In the genomic region with DNA sequence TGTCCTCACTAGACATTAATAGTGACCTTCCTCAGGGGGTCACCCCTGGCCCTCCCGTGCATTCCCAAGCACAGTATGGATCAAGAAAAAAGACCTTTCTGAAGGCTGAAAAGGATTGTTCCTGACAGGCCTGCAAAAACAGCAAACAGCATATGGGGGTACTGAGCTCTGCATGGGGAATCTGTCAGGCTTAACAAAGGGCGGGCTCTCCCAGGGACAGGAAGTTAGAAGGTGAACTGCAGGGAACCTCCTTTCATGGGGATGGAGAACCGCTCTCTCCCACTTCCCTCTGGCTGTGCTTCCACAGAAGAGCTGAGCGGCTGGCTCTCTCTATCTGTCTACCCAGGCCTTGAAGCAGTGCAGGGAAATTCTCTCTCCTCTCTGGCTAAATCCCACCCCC, we compare ENCODE assay signal across 23 cellular contexts.
DNase-seq lines count a peak whose midpoint lies in the region; ATAC-seq and TF ChIP-seq lines count a peak whose summit lies in the region.
"Had no signal": no experiment of that assay in that cellular context is flagged by ENCODE, and none has a peak within 500 bp of the region (broad histone marks: within the 10 kb centered on the region; RNA-seq: fewer than 3 reads in every experiment).

No MANE protein-coding gene starts in this region.

- POLR2A ChIA-PET in WTC11 (lab: Charles Lee) = interaction anchor here (1.3 kb wide), 1 partner anchor 157 kb away, joined by 6 read pairs; no protein-coding TSS in a partner anchor

- H3K27me3 Mint-ChIP-seq in WTC11 (ENCODE audit: low read depth) (no peaks in the 10 kb centered on the region), mesothelial cell of epicardium (ENCODE audit: low read depth) (no peaks in the 10 kb centered on the region)

- no peak overlapping the region for H2BK120ac ChIP-seq in neuronal stem cell (ENCODE audit: low read depth, low read length)

- H3K4me1 Mint-ChIP-seq in WTC11 (peaks cover 33% of the 10 kb centered on the region), mesothelial cell of epicardium (no peaks in the 10 kb centered on the region)

- H3K14ac ChIP-seq in neuronal stem cell (ENCODE audit: low read length) = no peak overlapping the region

- peaks cover 0 to 2% of the 10 kb centered on the region in 2 donors for H3K9me3 ChIP-seq in neuronal stem cell (replicated peaks in 1 of 2; ENCODE audit: control insufficient read depth in 2 of 2, insufficient read depth in 1 of 2, low read depth in 1 of 2, low read length in 2 of 2)
- H3K9me3 ChIP-seq: MG63 had no signal

- H2BK15ac ChIP-seq in neuronal stem cell (ENCODE audit: low read length) = no peak overlapping the region

- no peak overlapping the region for H3K4me2 ChIP-seq in neuronal stem cell (ENCODE audit: insufficient read depth, low read length, poor library complexity, severe bottlenecking)

- no peak overlapping the region for H3K18ac ChIP-seq in neuronal stem cell (ENCODE audit: low read length)

- peak; percentile 89 for ATAC-seq in WTC11
- ATAC-seq: Panc1 had no signal

- H2AK5ac ChIP-seq in neuronal stem cell (ENCODE audit: low read depth, low read length) = no peak overlapping the region

- H2AFZ ChIP-seq in neuronal stem cell (ENCODE audit: low read length) = peak overlapping the region; percentile 64

- H3K4ac ChIP-seq in neuronal stem cell (ENCODE audit: low read length) = no peak overlapping the region

- H3K9me3 Mint-ChIP-seq in WTC11 (no peaks in the 10 kb centered on the region), mesothelial cell of epicardium (no peaks in the 10 kb centered on the region)

- H4K91ac ChIP-seq in neuronal stem cell (ENCODE audit: low read depth, low read length, poor library complexity) = no peak overlapping the region

- no peak overlapping the region for H2BK5ac ChIP-seq in neuronal stem cell (ENCODE audit: low read length)

- H3K4me1 ChIP-seq in neuronal stem cell (ENCODE audit: control insufficient read depth in 2 of 2, insufficient read depth in 1 of 2, low read depth in 1 of 2, low read length in 2 of 2) = peaks cover 4 to 9% of the 10 kb centered on the region in 2 donors

- H3K27me3 ChIP-seq in H7 (ENCODE audit: control insufficient read depth, insufficient read depth, low read length) = no peaks in the 10 kb centered on the region
- H3K27me3 ChIP-seq in neuronal stem cell (ENCODE audit: control insufficient read depth in 3 of 3, insufficient read depth in 3 of 3, low read depth in 1 of 3, low read length in 3 of 3) = no peaks in the 10 kb centered on the region
- H3K27me3 ChIP-seq: MG63 had no signal

- H2BK12ac ChIP-seq in neuronal stem cell (ENCODE audit: low read length) = no peak overlapping the region

- H3K27ac Mint-ChIP-seq in WTC11 (peak overlapping the region; percentile 95), mesothelial cell of epicardium (no peak overlapping the region)

- no peak overlapping the region for H3K9ac ChIP-seq in neuronal stem cell (ENCODE audit: low read depth, low read length, poor library complexity)

- no peak overlapping the region for H3K4me3 ChIP-seq in H7 (ENCODE audit: insufficient read depth, low read depth, low read length)
- H3K4me3 ChIP-seq in neuronal stem cell (ENCODE audit: low read length in 2 of 2) = no peak overlapping the region
- H3K4me3 ChIP-seq: MG63 had no signal

- H3K4me3 Mint-ChIP-seq in WTC11 (no peak overlapping the region), mesothelial cell of epicardium (no peak overlapping the region)

- TF ChIP-seq CTCF in WTC11 (IDR thresholded peaks at IDR 0.05) (no peak), mesothelial cell of epicardium (IDR thresholded peaks at IDR 0.05; ENCODE audit: unreplicated experiment) (no peak)

- WGBS in neuronal stem cell (ENCODE audit: extremely low coverage in 2 of 2, insufficient read length in 2 of 2, insufficient replicate concordance in 1 of 2), 2 donors = no CpG with 5 or more reads among the region's 4 CpGs

- H3K23ac ChIP-seq in neuronal stem cell (ENCODE audit: low read depth, low read length, poor library complexity) = no peak overlapping the region

- H4K8ac ChIP-seq in neuronal stem cell (ENCODE audit: low read depth, low read length) = no peak overlapping the region

- H3K79me1 ChIP-seq in neuronal stem cell (ENCODE audit: low read depth, low read length) = no peaks in the 10 kb centered on the region

- no peaks in the 10 kb centered on the region; the same call in 1 of the 2 replicates for H3K36me3 ChIP-seq in H7 (replicated peaks; ENCODE audit: control insufficient read depth, insufficient read depth, low read length)
- H3K36me3 ChIP-seq in neuronal stem cell (replicated peaks in 1 of 2; ENCODE audit: control insufficient read depth in 2 of 2, insufficient read depth in 2 of 2, low read length in 2 of 2) = peaks cover 0 to 28% of the 10 kb centered on the region in 2 donors
- H3K36me3 ChIP-seq: MG63 had no signal

- CTCF ChIA-PET in WTC11 (lab: Charles Lee) = interaction anchor here (0.6 to 1.5 kb wide), 7 partner anchors 30 to 329 kb away, joined by 3 to 13 read pairs (median 5); a partner anchor contains a TSS

- H3K36me3 Mint-ChIP-seq in WTC11 (peaks cover 4% of the 10 kb centered on the region; the same call in 1 of the 2 replicates), mesothelial cell of epicardium (no peaks in the 10 kb centered on the region)

- DNase-seq in H7 = peak; percentile 65
- DNase-seq in WTC11 (ENCODE audit: low spot score) = peak; percentile 43
- DNase-seq in iPS-NIHi7 (ENCODE audit: extremely low spot score) = peak; percentile 62
- no peak for DNase-seq in neuronal stem cell (ENCODE audit: low spot score)
- DNase-seq in NCI-H1930 (lab: John Stamatoyannopoulos, UW) = no peak
- DNase-seq in NCI-H2227 (lab: John Stamatoyannopoulos, UW; ENCODE audit: unreplicated experiment) = no peak
- DNase-seq in NCI-H1092 (lab: John Stamatoyannopoulos, UW) = no peak
- DNase-seq in mesothelial cell of epicardium (ENCODE audit: low spot score in 2 of 2, unreplicated experiment in 2 of 2) = no peak
- DNase-seq: Calu3, DMS153, DND-41, GOT3, KBM-7, NCI-H1417, NCI-H1694, NCI-H2081, NCI-H226, NCI-H510A, NCI-H69, SHP77 had no signal

- H3K27ac ChIP-seq in neuronal stem cell (replicated peaks; ENCODE audit: low read length) = peak overlapping the region; percentile 63
- H3K27ac ChIP-seq: RWPE1 had no signal

TF ChIP-seq in WTC11, 78 proteins besides CTCF, POLR2A, EP300 and RAD21:
- TF ChIP-seq NFATC4 (CRISPR knock-in tag; IDR thresholded peaks at IDR 0.05) (no peak), ETV6 (CRISPR knock-in tag; IDR thresholded peaks at IDR 0.05) (0 out of 2 replicates have a peak, but pooled peaks have one; percentile 64), TEAD1 (CRISPR knock-in tag; IDR thresholded peaks at IDR 0.05) (peak; percentile 40; the same call in 1 of the 2 replicates), ESRRA (CRISPR knock-in tag; IDR thresholded peaks at IDR 0.05; ENCODE audit: borderline replicate concordance) (no peak), ZNF219 (CRISPR knock-in tag; IDR thresholded peaks at IDR 0.05; ENCODE audit: borderline replicate concordance) (no peak)
- TF ChIP-seq, protein P1, sequence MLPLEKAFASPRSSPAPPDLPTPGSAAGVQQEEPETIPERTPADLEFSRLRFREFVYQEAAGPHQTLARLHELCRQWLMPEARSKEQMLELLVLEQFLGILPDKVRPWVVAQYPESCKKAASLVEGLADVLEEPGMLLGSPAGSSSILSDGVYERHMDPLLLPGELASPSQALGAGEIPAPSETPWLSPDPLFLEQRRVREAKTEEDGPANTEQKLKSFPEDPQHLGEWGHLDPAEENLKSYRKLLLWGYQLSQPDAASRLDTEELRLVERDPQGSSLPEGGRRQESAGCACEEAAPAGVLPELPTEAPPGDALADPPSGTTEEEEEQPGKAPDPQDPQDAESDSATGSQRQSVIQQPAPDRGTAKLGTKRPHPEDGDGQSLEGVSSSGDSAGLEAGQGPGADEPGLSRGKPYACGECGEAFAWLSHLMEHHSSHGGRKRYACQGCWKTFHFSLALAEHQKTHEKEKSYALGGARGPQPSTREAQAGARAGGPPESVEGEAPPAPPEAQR (CRISPR knock-in tag; IDR thresholded peaks at IDR 0.05) = no peak
- TF ChIP-seq, protein P2, sequence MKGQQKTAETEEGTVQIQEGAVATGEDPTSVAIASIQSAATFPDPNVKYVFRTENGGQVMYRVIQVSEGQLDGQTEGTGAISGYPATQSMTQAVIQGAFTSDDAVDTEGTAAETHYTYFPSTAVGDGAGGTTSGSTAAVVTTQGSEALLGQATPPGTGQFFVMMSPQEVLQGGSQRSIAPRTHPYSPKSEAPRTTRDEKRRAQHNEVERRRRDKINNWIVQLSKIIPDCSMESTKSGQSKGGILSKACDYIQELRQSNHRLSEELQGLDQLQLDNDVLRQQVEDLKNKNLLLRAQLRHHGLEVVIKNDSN (CRISPR knock-in tag; IDR thresholded peaks at IDR 0.05) = no peak
- TF ChIP-seq, protein P3, sequence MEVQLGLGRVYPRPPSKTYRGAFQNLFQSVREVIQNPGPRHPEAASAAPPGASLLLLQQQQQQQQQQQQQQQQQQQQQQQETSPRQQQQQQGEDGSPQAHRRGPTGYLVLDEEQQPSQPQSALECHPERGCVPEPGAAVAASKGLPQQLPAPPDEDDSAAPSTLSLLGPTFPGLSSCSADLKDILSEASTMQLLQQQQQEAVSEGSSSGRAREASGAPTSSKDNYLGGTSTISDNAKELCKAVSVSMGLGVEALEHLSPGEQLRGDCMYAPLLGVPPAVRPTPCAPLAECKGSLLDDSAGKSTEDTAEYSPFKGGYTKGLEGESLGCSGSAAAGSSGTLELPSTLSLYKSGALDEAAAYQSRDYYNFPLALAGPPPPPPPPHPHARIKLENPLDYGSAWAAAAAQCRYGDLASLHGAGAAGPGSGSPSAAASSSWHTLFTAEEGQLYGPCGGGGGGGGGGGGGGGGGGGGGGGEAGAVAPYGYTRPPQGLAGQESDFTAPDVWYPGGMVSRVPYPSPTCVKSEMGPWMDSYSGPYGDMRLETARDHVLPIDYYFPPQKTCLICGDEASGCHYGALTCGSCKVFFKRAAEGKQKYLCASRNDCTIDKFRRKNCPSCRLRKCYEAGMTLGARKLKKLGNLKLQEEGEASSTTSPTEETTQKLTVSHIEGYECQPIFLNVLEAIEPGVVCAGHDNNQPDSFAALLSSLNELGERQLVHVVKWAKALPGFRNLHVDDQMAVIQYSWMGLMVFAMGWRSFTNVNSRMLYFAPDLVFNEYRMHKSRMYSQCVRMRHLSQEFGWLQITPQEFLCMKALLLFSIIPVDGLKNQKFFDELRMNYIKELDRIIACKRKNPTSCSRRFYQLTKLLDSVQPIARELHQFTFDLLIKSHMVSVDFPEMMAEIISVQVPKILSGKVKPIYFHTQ (CRISPR knock-in tag; IDR thresholded peaks at IDR 0.05) = no peak
- TF ChIP-seq, protein P4, sequence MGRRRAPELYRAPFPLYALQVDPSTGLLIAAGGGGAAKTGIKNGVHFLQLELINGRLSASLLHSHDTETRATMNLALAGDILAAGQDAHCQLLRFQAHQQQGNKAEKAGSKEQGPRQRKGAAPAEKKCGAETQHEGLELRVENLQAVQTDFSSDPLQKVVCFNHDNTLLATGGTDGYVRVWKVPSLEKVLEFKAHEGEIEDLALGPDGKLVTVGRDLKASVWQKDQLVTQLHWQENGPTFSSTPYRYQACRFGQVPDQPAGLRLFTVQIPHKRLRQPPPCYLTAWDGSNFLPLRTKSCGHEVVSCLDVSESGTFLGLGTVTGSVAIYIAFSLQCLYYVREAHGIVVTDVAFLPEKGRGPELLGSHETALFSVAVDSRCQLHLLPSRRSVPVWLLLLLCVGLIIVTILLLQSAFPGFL (CRISPR knock-in tag; IDR thresholded peaks at IDR 0.05; ENCODE audit: borderline replicate concordance) = no peak
TF ChIP-seq in WTC11: peak in this region for 2.

Comparison
In these comparisons a context has a peak if more than half of its experiments do, and no peak if none do; other contexts are left out.
1. DNase-seq: peak in H7 (single experiment), WTC11 (single experiment) and iPS-NIHi7 (single experiment); none in neuronal stem cell (single experiment), NCI-H1930 (0 of 2), NCI-H2227 (single experiment), NCI-H1092 (single experiment) and mesothelial cell of epicardium (0 of 2).